ENCODE assay signal across 9 cellular contexts in genomic region chr16:15451098-15451731, GRCh38. TPM values are rescaled to one million over a fixed set of nuclear protein-coding genes. Genes with fewer than 3 reads are reported as not detected.
"Had no signal": no experiment of that assay in that cellular context is flagged by ENCODE, and none has a peak within 500 bp of the region (broad histone marks: within the 10 kb centered on the region; RNA-seq: fewer than 3 reads in every experiment).

No MANE protein-coding gene starts in this region.

- H3K4me3 Mint-ChIP-seq: HFFc6, IgD-negative memory B cell had no signal

- H3K4me3 ChIP-seq: HAP-1 had no signal

- H3K9me3 ChIP-seq: HAP-1 had no signal

- DNase-seq: GOT3, H7, HFFc6 had no signal

- H3K4me1 ChIP-seq: HAP-1 had no signal

- H3K4me1 Mint-ChIP-seq: IgD-negative memory B cell had no signal

- H3K27ac Mint-ChIP-seq: HFFc6, IgD-negative memory B cell had no signal

- H3K36me3 Mint-ChIP-seq: IgD-negative memory B cell had no signal

- H3K36me3 ChIP-seq: HAP-1 had no signal

- H3K9me3 Mint-ChIP-seq: HFFc6, IgD-negative memory B cell had no signal

- FAIRE-seq: HTR-8/SVneo had no signal

- ATAC-seq: HCT116 had no signal

RNA-seq across cellular contexts. Expression of gene MPV17L, which starts 55.7 kb away (rescaled TPM):
- total RNA-seq: H4, HFFc6, HT-29 had no signal
